ENCODE assay signal across 6 cellular contexts in the genomic region with DNA sequence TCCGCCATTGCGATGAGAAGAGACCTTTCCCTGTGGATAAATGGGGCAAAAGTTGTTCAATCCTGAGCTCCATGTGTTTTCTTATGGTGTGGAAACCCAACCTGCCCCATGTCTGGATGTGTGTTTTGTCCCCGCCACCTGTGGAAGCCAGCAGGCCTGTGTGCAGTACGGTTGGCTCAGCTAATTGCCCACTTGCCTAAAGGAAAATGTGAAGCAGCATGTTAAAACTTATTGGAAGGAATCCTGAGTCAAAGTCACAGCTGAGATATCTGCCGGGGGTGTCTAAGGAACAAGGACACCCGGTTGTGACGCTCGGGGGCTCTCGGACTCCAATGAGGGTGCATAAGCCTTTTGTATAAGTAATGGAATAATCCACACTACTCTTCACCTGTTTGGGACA.
"Had no signal": no experiment of that assay in that cellular context is flagged by ENCODE, and none has a peak within 500 bp of the region (broad histone marks: within the 10 kb centered on the region; RNA-seq: fewer than 3 reads in every experiment).

No MANE protein-coding gene starts in this region.

- DNase-seq: H9, HCEC 1CT had no signal

- H3K36me3 Mint-ChIP-seq: IgD-negative memory B cell had no signal

- ATAC-seq: GM23338, HepG2 had no signal

- H3K4me1 Mint-ChIP-seq: GM23338, H9, IgD-negative memory B cell had no signal

- H3K4me3 ChIP-seq: GM23338 had no signal

- H3K4me3 Mint-ChIP-seq: GM23338, H9, IgD-negative memory B cell had no signal

- H3K27me3 Mint-ChIP-seq: IgD-negative memory B cell had no signal

- H3K27ac ChIP-seq: HL-60 had no signal

- H3K27ac Mint-ChIP-seq: GM23338, H9, IgD-negative memory B cell had no signal
